ENCODE assay signal across 8 cellular contexts in genomic region chr7:64902806-64903721, GRCh38. TPM values are rescaled to one million over a fixed set of nuclear protein-coding genes. Genes with fewer than 3 reads are reported as not detected.
A peak's percentile ranks its signal among the peaks of the same experiment; 100 is the strongest.
DNase-seq lines count a peak whose midpoint lies in the region; ATAC-seq and TF ChIP-seq lines count a peak whose summit lies in the region.

TSS of gene ZNF273 (plus strand) at chr7:64903273. CDS start at chr7:64903318, 45 bp downstream.

- POLR2A ChIA-PET in BJ (lab: Charles Lee) = interaction anchor here (0.6 kb wide), 1 partner anchor 9 kb away, joined by 4 read pairs; no protein-coding TSS in a partner anchor

- peak within 1 kb of the TSS; percentile 62 to 70 for H3K27ac ChIP-seq in left lung

- no peaks in the 10 kb centered on the region for H3K27me3 ChIP-seq in BJ (ENCODE audit: control insufficient read depth, insufficient read depth, low read length)
- H3K27me3 ChIP-seq in left lung = no peaks in the 10 kb centered on the region

- TF ChIP-seq CTCF in BJ (IDR thresholded peaks at IDR 0.05; ENCODE audit: insufficient read depth, low read depth, low read length) = no peak
- TF ChIP-seq CTCF in left lung (IDR thresholded peaks at IDR 0.05) = no peak

- no peaks in the 10 kb centered on the region for H3K36me3 ChIP-seq in BJ (ENCODE audit: control insufficient read depth, insufficient read depth, low read length)
- H3K36me3 ChIP-seq in left lung = no peaks in the 10 kb centered on the region

- intact Hi-C loops in left lung (cut with DNase I) = no loop called here

- ATAC-seq in GM19324 (IDR thresholded peaks at IDR 0.05; ENCODE audit: low FRiP score, unreplicated experiment) (peak; percentile 100), HG03460 (IDR thresholded peaks at IDR 0.05; ENCODE audit: unreplicated experiment) (peak; percentile 99), left lung (peak; percentile 99)

- peak within 1 kb of the TSS; percentile 92 for H3K4me3 ChIP-seq in BJ (ENCODE audit: low read depth, low read length)
- peak within 1 kb of the TSS; percentile 69 to 71 for H3K4me3 ChIP-seq in left lung

- no peaks in the 10 kb centered on the region for H3K9me3 ChIP-seq in left lung

- CTCF ChIA-PET in BJ (lab: Yijun Ruan, JAX) = interaction anchor here (1.3 kb wide), 1 partner anchor 49 kb away, joined by 3 read pairs; no protein-coding TSS in a partner anchor

- peaks cover 5 to 25% of the 10 kb centered on the region in 2 donors for H3K4me1 ChIP-seq in left lung

- DNase-seq in BJ (ENCODE audit: low read depth) (peak; percentile 41), NCI-H524 treated with DMSO at 0.1 percent for 48 hours (lab: John Stamatoyannopoulos, UW) (peak; percentile 70), dedifferentiated amniotic fluid mesenchymal stem cell (ENCODE audit: extremely low spot score) (peak; percentile 88), left lung (peak; percentile 94 to 95)
- peak; percentile 95 for DNase-seq in activated CD4-positive, alpha-beta T cell treated with anti-CD3 and anti-CD28 coated beads for 48 hours
- peak; percentile 86 for DNase-seq in stimulated activated CD4-positive, alpha-beta T cell treated with anti-CD3 and anti-CD28 coated beads, Interleukin-2, amount 100 ng/mL, for 4 hours (ENCODE audit: low read depth)

RNA-seq across cellular contexts. Expression of gene ZNF273, which starts in this region (rescaled TPM):
- polyA plus RNA-seq in BJ (2011; rRNA removed) = 1.3 and 1.7 TPM in 2 replicates
- polyA minus RNA-seq in BJ (2011; rRNA and poly(A)+ RNA removed) = 0.62 and 1.3 TPM in 2 replicates
- total RNA-seq in left lung = 1 to 10 TPM; 5.0 to 5.8 TPM

Comparison
In these comparisons a context has a peak if more than half of its experiments do, and no peak if none do; other contexts are left out.
1. Peak in every context shown above with its lines: DNase-seq, ATAC-seq, H3K4me3 ChIP-seq and H3K27ac ChIP-seq.
2. DNase-seq: peak in every context shown above with its lines; median percentile 95 in activated CD4-positive, alpha-beta T cell treated with anti-CD3 and anti-CD28 coated beads for 48 hours; 94 in left lung; 88 in dedifferentiated amniotic fluid mesenchymal stem cell; 86 in stimulated activated CD4-positive, alpha-beta T cell treated with anti-CD3 and anti-CD28 coated beads, Interleukin-2, amount 100 ng/mL, for 4 hours; 70 in NCI-H524 treated with DMSO at 0.1 percent for 48 hours; 41 in BJ.